In genomic region chr2:36392854-36393253, GRCh38 we compare ENCODE assay signal across 2 cellular contexts.
TF ChIP-seq lines count a peak whose summit lies in the region.

No MANE protein-coding gene starts in this region.

TF ChIP-seq in endothelial cell of umbilical vein, 7 proteins besides CTCF, POLR2A, EP300 and RAD21 (continued from another document):
- TF ChIP-seq GATA2 (IDR thresholded peaks at IDR 0.05; ENCODE audit: insufficient read depth, insufficient read length, low read depth, low read length) (no peak), MAX (IDR thresholded peaks at IDR 0.05; ENCODE audit: insufficient read depth, insufficient read length) (no peak)
TF ChIP-seq in endothelial cell of umbilical vein: peak in this region for 0.

TF ChIP-seq in neural cell, 6 proteins besides CTCF, POLR2A, EP300 and RAD21 (continued from another document):
- TF ChIP-seq REST (IDR thresholded peaks at IDR 0.05; ENCODE audit: borderline replicate concordance) (peak; percentile 46), EZH2 (IDR thresholded peaks at IDR 0.05; ENCODE audit: borderline replicate concordance, insufficient read depth, low read length, poor library complexity, severe bottlenecking) (no peak)
